Comparison of ENCODE assay signal across 28 cellular contexts in the genomic region with DNA sequence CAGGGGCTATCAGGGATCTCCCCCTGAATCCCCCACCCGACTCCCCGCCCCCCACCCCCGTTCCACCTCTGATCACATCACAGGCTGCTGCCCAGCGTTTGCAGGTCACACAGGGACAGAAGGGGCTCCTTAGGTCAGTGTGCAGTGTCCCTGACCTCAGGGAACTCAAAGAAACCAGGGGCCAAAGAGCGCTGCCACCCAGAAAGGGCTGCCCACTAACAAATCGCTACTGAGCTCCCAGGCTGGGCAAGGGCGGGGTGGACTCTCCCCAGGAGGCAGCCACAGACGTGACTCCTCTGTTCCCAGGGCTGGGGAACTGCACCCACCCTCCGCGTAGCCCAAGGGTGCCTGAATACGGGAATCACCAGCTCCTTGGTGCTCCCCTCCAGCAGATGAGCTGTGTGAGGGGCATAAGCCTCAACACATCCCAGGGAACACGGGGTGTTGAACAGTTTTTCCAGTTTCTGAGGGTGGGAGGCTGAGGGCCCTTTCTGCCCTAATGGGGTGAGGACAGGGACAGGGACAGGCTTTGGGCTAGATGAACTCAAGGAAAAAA. TPM values are rescaled to one million over a fixed set of nuclear protein-coding genes. Genes with fewer than 3 reads are reported as not detected.
DNase-seq lines count a peak whose midpoint lies in the region; ATAC-seq, FAIRE-seq and TF ChIP-seq lines count a peak whose summit lies in the region.
"Had no signal": no experiment of that assay in that cellular context is flagged by ENCODE, and none has a peak within 500 bp of the region (broad histone marks: within the 10 kb centered on the region; RNA-seq: fewer than 3 reads in every experiment).

No MANE protein-coding gene starts in this region.

- no peak for FAIRE-seq in HepG2 (lab: Jason Lieb, UNC)
- FAIRE-seq: islet of Langerhans, RCC 7860 had no signal

- no TSS peak for BruUV-seq in HepG2 (replicated peaks; lab: Mats Ljungman, UMichigan)

- TF ChIP-seq CTCF in HepG2 (CRISPR knock-in tag; IDR thresholded peaks at IDR 0.05) (no peak), stomach (IDR thresholded peaks at IDR 0.05) (no peak)

- TF ChIP-seq POLR2A in HepG2 (IDR thresholded peaks at IDR 0.05; ENCODE audit: insufficient read depth in 1 of 2, low read depth in 2 of 2, low read length in 2 of 2), result no peak
- no peak for TF ChIP-seq POLR2A in stomach (IDR thresholded peaks at IDR 0.05)

- POLR2A ChIA-PET in HepG2 (lab: Yijun Ruan, JAX), result interaction anchor here (0.9 to 4.5 kb wide), 2 partner anchors 9 to 19 kb away, joined by 3 to 20 read pairs; no protein-coding TSS in a partner anchor

- peaks cover 44 to 55% (median 46%) of the 10 kb centered on the region in 10 experiments for H3K4me1 ChIP-seq in BLaER1 treated with 17β-estradiol and CSF1 and Interleukin-3, amounts not matched to agents 10 nM and 100 nM
- H3K4me1 ChIP-seq in adipocyte (ENCODE audit: control insufficient read depth, insufficient read depth, low read length) (peaks cover 29% of the 10 kb centered on the region), HepG2 (ENCODE audit: insufficient read depth, low read length) (no peaks in the 10 kb centered on the region; the same call in 1 of the 2 replicates), stomach (peaks cover 21 to 47% (median 41%) of the 10 kb centered on the region in 4 donors)

- H3K27ac ChIP-seq in BLaER1 treated with 17β-estradiol and CSF1 and Interleukin-3, amounts not matched to agents 10 nM and 100 nM, result peak overlapping the region in 3 of 11 experiments; percentile 32 to 44 (median 40); a peak in 2 of 22 replicates
- H3K27ac ChIP-seq in HepG2 (ENCODE audit: extremely low read length, insufficient read depth, low read length), result peak overlapping the region; percentile 43
- peak overlapping the region; percentile 1 to 75 (median 66) for H3K27ac ChIP-seq in stomach
- H3K27ac ChIP-seq: colonic mucosa, WERI-Rb-1 had no signal

- TF ChIP-seq RAD21 in HepG2 (CRISPR knock-in tag; IDR thresholded peaks at IDR 0.05), result no peak

- no peaks in the 10 kb centered on the region for H3K79me2 ChIP-seq in HepG2 (ENCODE audit: insufficient read depth, low read length)

- H3K9ac ChIP-seq in BLaER1 treated with 17β-estradiol and CSF1 and Interleukin-3, amounts not matched to agents 10 nM and 100 nM, result peak overlapping the region in 6 of 11 experiments; percentile 10 to 60 (median 38); a peak in 6 of 22 replicates
- H3K9ac ChIP-seq in adipocyte (ENCODE audit: low read length) (peak overlapping the region; percentile 67), HepG2 (ENCODE audit: insufficient read depth, low read depth, low read length) (no peak overlapping the region)

- TF ChIP-seq EP300 in HepG2 (IDR thresholded peaks at IDR 0.05; ENCODE audit: low read depth in 2 of 2, low read length in 2 of 2) (no peak), HepG2 (CRISPR knock-in tag; IDR thresholded peaks at IDR 0.05; ENCODE audit: borderline replicate concordance) (no peak), stomach (IDR thresholded peaks at IDR 0.05) (no peak)

- in situ Hi-C loops in HepG2 (cut with HindIII; ENCODE audit: extremely low pct_ligation_motif_present, low pct_unique_long_range_greater_than_20kb), result no loop called here

- DNase-seq in adipocyte (ENCODE audit: low read depth) (no peak), HepG2 (ENCODE audit: low spot score) (no peak), stomach (no peak), A172 (ENCODE audit: low spot score) (no peak), NCI-H2107 (lab: John Stamatoyannopoulos, UW) (no peak)
- DNase-seq: activated CD4-positive, alpha-beta T cell treated with anti-CD3 and anti-CD28 coated beads for 48 hours; activated CD8-positive, alpha-beta memory T cell treated with anti-CD3 and anti-CD28 coated beads for 24 hours; aorta; C1 segment of cervical spinal cord; colonic mucosa; DMS79 treated with DMSO at 0.1 percent for 48 hours; effector CD4-positive, alpha-beta T cell; GDM1; NCI-H1417 treated with DMSO at 0.1 percent for 48 hours; NCI-H2081 treated with DMSO at 0.1 percent for 48 hours; NCI-H774; occipital lobe; stimulated activated naive CD4-positive, alpha-beta T cell; T-cell; WERI-Rb-1 had no signal

- CTCF ChIA-PET in HepG2 (lab: Yijun Ruan, JAX; ENCODE audit: low intra/inter-chr PET ratio, low total read pairs), result no interaction called here

- peaks cover 43 to 67% (median 55%) of the 10 kb centered on the region in 11 experiments for H3K36me3 ChIP-seq in BLaER1 treated with 17β-estradiol and CSF1 and Interleukin-3, amounts not matched to agents 10 nM and 100 nM
- H3K36me3 ChIP-seq in adipocyte (ENCODE audit: control insufficient read depth, insufficient read depth, low read length, severe bottlenecking) (peaks cover 80% of the 10 kb centered on the region), HepG2 (replicated peaks in 1 of 2; ENCODE audit: control insufficient read depth in 1 of 2, insufficient read depth in 2 of 2, low read length in 2 of 2) (peaks cover 42 to 74% of the 10 kb centered on the region in 2 experiments), stomach (peaks cover 46 to 89% (median 83%) of the 10 kb centered on the region in 4 donors)
- H3K36me3 ChIP-seq: colonic mucosa had no signal

- no peak for ATAC-seq in HepG2
- ATAC-seq in HG03175 (IDR thresholded peaks at IDR 0.05; ENCODE audit: unreplicated experiment), result no peak
- ATAC-seq: HCT116; natural killer cell treated with Interleukin-12 subunit alpha and Interleukin-12 subunit beta and Interleukin-15 and Interleukin-18, amount 100 ng/mL, for 72 hours; T-cell had no signal

- H3K4me3 ChIP-seq in BLaER1 treated with 17β-estradiol and CSF1 and Interleukin-3, amounts not matched to agents 10 nM and 100 nM, result no peak overlapping the region
- H3K4me3 ChIP-seq in adipocyte (ENCODE audit: low read length) (no peak overlapping the region), HepG2 (replicated peaks in 1 of 3; ENCODE audit: insufficient read depth in 1 of 3, low read depth in 2 of 3, low read length in 3 of 3) (no peak overlapping the region), stomach (no peak overlapping the region)
- H3K4me3 ChIP-seq: colonic mucosa, skin epidermis had no signal

- WGBS in HepG2 (ENCODE audit: low lambda C conversion rate), result 91% methylated on average over 9 of the region's 12 CpGs
- 59 to 87% (median 63%) methylated on average over 5 to 12 of the region's 12 CpGs for WGBS in stomach, 5 donors

- H3K27me3 ChIP-seq in BLaER1 treated with 17β-estradiol and CSF1 and Interleukin-3, amounts not matched to agents 10 nM and 100 nM, result no peaks in the 10 kb centered on the region
- H3K27me3 ChIP-seq in adipocyte (replicated peaks; ENCODE audit: control insufficient read depth, insufficient read depth, low read length), result no peaks in the 10 kb centered on the region
- no peaks in the 10 kb centered on the region for H3K27me3 ChIP-seq in HepG2 (ENCODE audit: control insufficient read depth in 1 of 2, insufficient read depth in 2 of 2, low read length in 2 of 2)
- H3K27me3 ChIP-seq in stomach, result no peaks in the 10 kb centered on the region
- H3K27me3 ChIP-seq: colonic mucosa had no signal

- H3K9me3 ChIP-seq in BLaER1 treated with 17β-estradiol and CSF1 and Interleukin-3, amounts not matched to agents 10 nM and 100 nM (replicated peaks in 1 of 11), result no peaks in the 10 kb centered on the region
- H3K9me3 ChIP-seq in adipocyte (ENCODE audit: control insufficient read depth, low read length) (no peaks in the 10 kb centered on the region), HepG2 (ENCODE audit: low read length) (no peaks in the 10 kb centered on the region), stomach (no peaks in the 10 kb centered on the region)
- H3K9me3 ChIP-seq: colonic mucosa had no signal

- intact Hi-C loops in HepG2 (cut with micrococcal nuclease; ENCODE audit: unreplicated experiment), result loop anchor here (5.0 kb wide), 1 partner anchor 468 kb away; no protein-coding TSS in a partner anchor
- intact Hi-C loops in stomach (cut with DNase I; ENCODE audit: low total_unique reads), result no loop called here

- no peak overlapping the region for H2AFZ ChIP-seq in HepG2 (ENCODE audit: low read length)

- H4K20me1 ChIP-seq in BLaER1 treated with 17β-estradiol and CSF1 and Interleukin-3, amounts not matched to agents 10 nM and 100 nM, result peaks cover 21 to 99% (median 29%) of the 10 kb centered on the region in 11 experiments; a peak in 21 of 22 replicates
- H4K20me1 ChIP-seq in HepG2 (ENCODE audit: insufficient read depth, low read length), result peaks cover 9% of the 10 kb centered on the region

- peak overlapping the region; percentile 46 to 95 (median 86) for H3K4me2 ChIP-seq in BLaER1 treated with 17β-estradiol and CSF1 and Interleukin-3, amounts not matched to agents 10 nM and 100 nM
- no peak overlapping the region for H3K4me2 ChIP-seq in HepG2 (ENCODE audit: low read depth, low read length)

RNA-seq across cellular contexts. Expression of a gene that starts 9.9 kb away (rescaled TPM):
- 47.4 and 64.1 TPM in 2 replicates for total RNA-seq in HepG2 (2016; rRNA removed; fragmentation: Illumina TruSeq; extraction: Trizol)
- 6.4 and 8.7 TPM in 2 replicates for total RNA-seq in HepG2 (2016; cell fraction: cytosol; rRNA removed; fragmentation: Illumina TruSeq; extraction: Trizol; ENCODE audit: low read depth)
- 45.0 and 57.8 TPM in 2 replicates for total RNA-seq in HepG2 (2016; cell fraction: insoluble cytoplasmic fraction; rRNA removed; fragmentation: Illumina TruSeq; extraction: Trizol)
- 23.2 TPM in 2 replicates for total RNA-seq in HepG2 (2016; cell fraction: membrane; rRNA removed; fragmentation: Illumina TruSeq; extraction: Trizol)
- 32.4 and 36.4 TPM in 2 replicates for total RNA-seq in HepG2 (2016; cell fraction: nucleus; rRNA removed; fragmentation: Illumina TruSeq; extraction: Trizol)
- polyA plus RNA-seq in HepG2 (2011; rRNA removed), result 45.8 and 50.1 TPM in 2 replicates
- 28.7 TPM in 2 replicates for polyA plus RNA-seq in HepG2 (2011; cell fraction: cytosol; rRNA removed)
- 70.7 and 76.7 TPM in 2 replicates for polyA plus RNA-seq in HepG2 (2011; cell fraction: nucleus; rRNA removed)
- polyA plus RNA-seq in HepG2 (2012), result 62.0 and 63.4 TPM in 2 replicates
- 5.1 and 6.4 TPM in 2 replicates for polyA plus RNA-seq in HepG2 (2016; cell fraction: cytosol; fragmentation: Illumina TruSeq; extraction: Trizol; ENCODE audit: low read depth)
- 59.1 and 66.7 TPM in 2 replicates for polyA plus RNA-seq in HepG2 (2016; cell fraction: insoluble cytoplasmic fraction; fragmentation: Illumina TruSeq; extraction: Trizol; ENCODE audit: low read depth)
- polyA plus RNA-seq in HepG2 (2016; cell fraction: membrane; fragmentation: Illumina TruSeq; extraction: Trizol; ENCODE audit: low read depth), result 14.0 and 14.8 TPM in 2 replicates
- polyA plus RNA-seq in HepG2 (2016; cell fraction: nucleus; fragmentation: Illumina TruSeq; extraction: Trizol; ENCODE audit: insufficient read depth, low read depth), result 53.9 and 54.2 TPM in 2 replicates
- polyA minus RNA-seq in HepG2 (2011; rRNA and poly(A)+ RNA removed; ENCODE audit: low replicate concordance), result 46.1 and 58.4 TPM in 2 replicates
- 29.3 and 32.2 TPM in 2 replicates for polyA minus RNA-seq in HepG2 (2011; cell fraction: cytosol; rRNA and poly(A)+ RNA removed)
- 33.0 and 36.7 TPM in 2 replicates for polyA minus RNA-seq in HepG2 (2011; cell fraction: nucleus; rRNA and poly(A)+ RNA removed)
- total RNA-seq in stomach, result 10 to 100 TPM; 21.6 to 60.8 (median 39.1) TPM
- polyA plus RNA-seq in stomach, result 10 to 100 TPM; 30.2 to 36.4 (median 33.3) TPM
- total RNA-seq in A172 (2014; rRNA removed; shearing (Covaris generic)), result 28.5 and 30.6 TPM in 2 replicates

RNA-seq across cellular contexts. Expression of a gene that starts 15.8 kb away (rescaled TPM):
- 0.97 TPM in 1 of 2 replicates, not detected in the other for total RNA-seq in HepG2 (2016; rRNA removed; fragmentation: Illumina TruSeq; extraction: Trizol)
- total RNA-seq in HepG2 (2016; cell fraction: cytosol; rRNA removed; fragmentation: Illumina TruSeq; extraction: Trizol; ENCODE audit: low read depth), result 0.35 TPM in 1 of 2 replicates, not detected in the other
- total RNA-seq in HepG2 (2016; cell fraction: insoluble cytoplasmic fraction; rRNA removed; fragmentation: Illumina TruSeq; extraction: Trizol), result 0.58 TPM in 1 of 2 replicates, not detected in the other
- total RNA-seq in HepG2 (2016; cell fraction: membrane; rRNA removed; fragmentation: Illumina TruSeq; extraction: Trizol), result not detected in 2 replicates
- total RNA-seq in HepG2 (2016; cell fraction: nucleus; rRNA removed; fragmentation: Illumina TruSeq; extraction: Trizol), result 0.69 and 1.2 TPM in 2 replicates
- 0.40 and 0.50 TPM in 2 replicates for polyA plus RNA-seq in HepG2 (2011; rRNA removed)
- not detected in 2 replicates for polyA plus RNA-seq in HepG2 (2011; cell fraction: cytosol; rRNA removed)
- 0.40 and 1.1 TPM in 2 replicates for polyA plus RNA-seq in HepG2 (2011; cell fraction: nucleus; rRNA removed)
- polyA plus RNA-seq in HepG2 (2012), result 0.21 TPM in 1 of 2 replicates, not detected in the other
- polyA plus RNA-seq in HepG2 (2016; cell fraction: cytosol; fragmentation: Illumina TruSeq; extraction: Trizol; ENCODE audit: low read depth), result not detected in 2 replicates
- polyA plus RNA-seq in HepG2 (2016; cell fraction: insoluble cytoplasmic fraction; fragmentation: Illumina TruSeq; extraction: Trizol; ENCODE audit: low read depth), result not detected in 2 replicates
- not detected in 2 replicates for polyA plus RNA-seq in HepG2 (2016; cell fraction: membrane; fragmentation: Illumina TruSeq; extraction: Trizol; ENCODE audit: low read depth)
- polyA plus RNA-seq in HepG2 (2016; cell fraction: nucleus; fragmentation: Illumina TruSeq; extraction: Trizol; ENCODE audit: insufficient read depth, low read depth), result not detected in 2 replicates
- polyA minus RNA-seq in HepG2 (2011; rRNA and poly(A)+ RNA removed; ENCODE audit: low replicate concordance), result 2.1 and 4.3 TPM in 2 replicates
- not detected in 2 replicates for polyA minus RNA-seq in HepG2 (2011; cell fraction: cytosol; rRNA and poly(A)+ RNA removed)
- polyA minus RNA-seq in HepG2 (2011; cell fraction: nucleus; rRNA and poly(A)+ RNA removed), result 3.9 and 6.5 TPM in 2 replicates
- under 1 TPM in 1 of 5 donors, not detected in 4; 0.73 TPM for total RNA-seq in stomach
- not detected for polyA plus RNA-seq in stomach
- not detected in 2 replicates for total RNA-seq in A172 (2014; rRNA removed; shearing (Covaris generic))
- total RNA-seq: LHCN-M2 had no signal
- polyA plus RNA-seq: aorta had no signal

RNA-seq across cellular contexts. Expression of a gene that starts 24.6 kb away (rescaled TPM):
- total RNA-seq in HepG2 (2016; rRNA removed; fragmentation: Illumina TruSeq; extraction: Trizol) (31.5 and 32.4 TPM in 2 replicates), stomach (100 to 1,000 TPM in 2 of 5 donors, 10 to 100 TPM in 3; 33.6 to 156 (median 44.6) TPM)
- 9.5 and 9.9 TPM in 2 replicates for total RNA-seq in HepG2 (2016; cell fraction: cytosol; rRNA removed; fragmentation: Illumina TruSeq; extraction: Trizol; ENCODE audit: low read depth)
- total RNA-seq in HepG2 (2016; cell fraction: insoluble cytoplasmic fraction; rRNA removed; fragmentation: Illumina TruSeq; extraction: Trizol), result 27.7 and 33.5 TPM in 2 replicates
- 19.2 and 24.7 TPM in 2 replicates for total RNA-seq in HepG2 (2016; cell fraction: membrane; rRNA removed; fragmentation: Illumina TruSeq; extraction: Trizol)
- 26.9 and 30.5 TPM in 2 replicates for total RNA-seq in HepG2 (2016; cell fraction: nucleus; rRNA removed; fragmentation: Illumina TruSeq; extraction: Trizol)
- polyA plus RNA-seq in HepG2 (2011; rRNA removed) (305 and 347 TPM in 2 replicates), stomach (100 to 1,000 TPM in 1 of 3 donors, 10 to 100 TPM in 2; 75.6 to 116 (median 88.5) TPM)
- polyA plus RNA-seq in HepG2 (2011; cell fraction: cytosol; rRNA removed), result 171 and 227 TPM in 2 replicates
- 180 and 209 TPM in 2 replicates for polyA plus RNA-seq in HepG2 (2011; cell fraction: nucleus; rRNA removed)
- polyA plus RNA-seq in HepG2 (2012), result 258 and 265 TPM in 2 replicates
- 41.8 and 43.2 TPM in 2 replicates for polyA plus RNA-seq in HepG2 (2016; cell fraction: cytosol; fragmentation: Illumina TruSeq; extraction: Trizol; ENCODE audit: low read depth)
- 103 and 141 TPM in 2 replicates for polyA plus RNA-seq in HepG2 (2016; cell fraction: insoluble cytoplasmic fraction; fragmentation: Illumina TruSeq; extraction: Trizol; ENCODE audit: low read depth)
- 69.2 and 69.5 TPM in 2 replicates for polyA plus RNA-seq in HepG2 (2016; cell fraction: membrane; fragmentation: Illumina TruSeq; extraction: Trizol; ENCODE audit: low read depth)
- polyA plus RNA-seq in HepG2 (2016; cell fraction: nucleus; fragmentation: Illumina TruSeq; extraction: Trizol; ENCODE audit: insufficient read depth, low read depth), result 118 and 123 TPM in 2 replicates
- polyA minus RNA-seq in HepG2 (2011; rRNA and poly(A)+ RNA removed; ENCODE audit: low replicate concordance), result 63.4 and 306 TPM in 2 replicates
- polyA minus RNA-seq in HepG2 (2011; cell fraction: cytosol; rRNA and poly(A)+ RNA removed), result 173 and 208 TPM in 2 replicates
- 50.5 and 63.4 TPM in 2 replicates for polyA minus RNA-seq in HepG2 (2011; cell fraction: nucleus; rRNA and poly(A)+ RNA removed)
- total RNA-seq in A172 (2014; rRNA removed; shearing (Covaris generic)), result 45.9 and 57.1 TPM in 2 replicates
